In the genomic region with DNA sequence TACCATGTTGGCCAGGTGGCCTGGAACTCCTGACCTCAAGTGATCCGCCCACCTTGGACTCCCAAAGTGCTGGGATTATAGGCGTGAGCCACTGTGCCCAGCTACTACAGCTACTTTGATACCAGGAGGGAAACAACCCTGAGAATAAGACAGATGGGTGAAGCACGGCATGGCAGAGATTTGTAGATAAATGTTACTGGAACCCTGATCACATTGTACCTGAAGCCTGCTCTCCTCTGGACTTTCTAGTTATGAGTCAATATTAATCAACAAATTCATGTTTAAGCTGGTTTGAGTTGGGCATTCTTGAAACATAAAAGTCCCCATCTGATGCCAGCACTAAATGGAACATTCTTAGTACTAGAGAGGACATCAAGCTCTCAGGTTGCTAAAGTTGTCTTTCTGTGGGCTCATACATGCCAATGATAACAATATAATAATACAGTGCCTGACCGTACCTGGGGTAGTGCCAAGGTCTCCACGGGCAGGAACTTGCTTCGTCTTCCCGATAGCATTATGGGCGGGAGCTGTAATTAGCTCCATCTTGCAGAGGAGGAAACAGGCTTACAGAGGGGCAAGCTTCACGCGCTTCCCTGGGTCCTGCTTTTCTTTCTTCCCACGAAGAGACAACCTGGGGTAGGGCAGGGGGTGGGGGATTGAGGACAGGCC, we compare ENCODE assay signal across 1 cellular context.
TF ChIP-seq lines count a peak whose summit lies in the region.

No MANE protein-coding gene starts in this region.

TF ChIP-seq in endothelial cell of umbilical vein, 7 proteins besides CTCF, POLR2A, EP300 and RAD21:
- no peak for TF ChIP-seq JUN (IDR thresholded peaks at IDR 0.05; ENCODE audit: borderline replicate concordance, insufficient read depth, insufficient read length, low read depth)
